ENCODE assay signal across 25 cellular contexts in genomic region chr5:179223528-179223927, GRCh38.
DNase-seq lines count a peak whose midpoint lies in the region; ATAC-seq, FAIRE-seq and TF ChIP-seq lines count a peak whose summit lies in the region.
"Had no signal": no experiment of that assay in that cellular context is flagged by ENCODE, and none has a peak within 500 bp of the region (broad histone marks: within the 10 kb centered on the region; RNA-seq: fewer than 3 reads in every experiment).

No MANE protein-coding gene starts in this region.

- no peaks in the 10 kb centered on the region for H4K20me1 ChIP-seq in GM12878 (ENCODE audit: control insufficient read depth, insufficient read depth)
- no peaks in the 10 kb centered on the region for H4K20me1 ChIP-seq in neural progenitor cell (ENCODE audit: low read depth)

- SMC1A ChIA-PET in GM12878 (lab: Charles Lee; ENCODE audit: uncharacterized antibody, unreplicated experiment): no interaction called here

- 62% methylated on average over 14 of the region's 14 CpGs for WGBS in GM12878 (ENCODE audit: insufficient coverage, insufficient replicate concordance, low lambda C conversion rate, missing lambda C conversion rate)
- 74 to 87% (median 86%) methylated on average over 14 of the region's 14 CpGs for WGBS in spleen, 5 donors

- no peaks in the 10 kb centered on the region for H3K27me3 ChIP-seq in GM12878 (replicated peaks in 1 of 2; ENCODE audit: control insufficient read depth in 2 of 2, insufficient read depth in 2 of 2, low read length in 1 of 2)
- H3K27me3 ChIP-seq in neural progenitor cell: no peaks in the 10 kb centered on the region
- H3K27me3 ChIP-seq in spleen (replicated peaks in 1 of 7): no peaks in the 10 kb centered on the region

- BruUV-seq in GM12878 (replicated peaks; lab: Mats Ljungman, UMichigan) (no TSS peak), Calu3 (replicated peaks; lab: Mats Ljungman, UMichigan) (no TSS peak)

- peaks cover 31% of the 10 kb centered on the region for H3K9me3 Mint-ChIP-seq in glutamatergic neuron (ENCODE audit: unreplicated experiment)
- peaks cover 30% of the 10 kb centered on the region for H3K9me3 Mint-ChIP-seq in neural progenitor cell
- peaks cover 19% of the 10 kb centered on the region for H3K9me3 Mint-ChIP-seq in Calu3 (ENCODE audit: low read depth, unreplicated experiment)

- H3K27ac Mint-ChIP-seq in glutamatergic neuron (ENCODE audit: unreplicated experiment) (peak overlapping the region; percentile 6), neural progenitor cell (no peak overlapping the region), Calu3 (ENCODE audit: unreplicated experiment) (no peak overlapping the region)
- H3K27ac Mint-ChIP-seq: B cell; CD8-positive, alpha-beta memory T cell; IgD-negative memory B cell had no signal

- no peak overlapping the region for H3K4me3 Mint-ChIP-seq in glutamatergic neuron (ENCODE audit: unreplicated experiment)
- H3K4me3 Mint-ChIP-seq in neural progenitor cell: peak overlapping the region; percentile 4
- H3K4me3 Mint-ChIP-seq in Calu3 (ENCODE audit: low read depth, unreplicated experiment): no peak overlapping the region
- H3K4me3 Mint-ChIP-seq: B cell; CD8-positive, alpha-beta memory T cell; IgD-negative memory B cell had no signal

- no peak overlapping the region for H3K4me3 ChIP-seq in GM12878
- no peak overlapping the region for H3K4me3 ChIP-seq in neural progenitor cell
- H3K4me3 ChIP-seq in spleen: no peak overlapping the region

- intact Hi-C loops in GM12878 (cut with micrococcal nuclease; ENCODE audit: unreplicated experiment) (no loop called here), spleen (cut with DNase I; ENCODE audit: low total_unique reads) (no loop called here), Calu3 (cut with micrococcal nuclease; ENCODE audit: unreplicated experiment) (no loop called here)

- no peak for TF ChIP-seq RAD21 in GM12878 (IDR thresholded peaks at IDR 0.05; ENCODE audit: insufficient read depth, low read depth, low read length)

- H3K36me3 ChIP-seq in GM12878 (ENCODE audit: control insufficient read depth in 2 of 2, insufficient read depth in 2 of 2, low read length in 1 of 2) (no peaks in the 10 kb centered on the region), neural progenitor cell (no peaks in the 10 kb centered on the region), spleen (no peaks in the 10 kb centered on the region)

- no peak overlapping the region for H2AFZ ChIP-seq in GM12878 (ENCODE audit: control insufficient read depth, low read depth, low read length)
- no peak overlapping the region for H2AFZ ChIP-seq in neural progenitor cell (replicated peaks)

- ATAC-seq in GM12878 (no peak), HG03520 (IDR thresholded peaks at IDR 0.05; ENCODE audit: unreplicated experiment) (no peak)

- FAIRE-seq in GM12878 (lab: Jason Lieb, UNC): no peak
- FAIRE-seq: GM12892 had no signal

- no peak for TF ChIP-seq EP300 in GM12878 (IDR thresholded peaks at IDR 0.05; ENCODE audit: borderline replicate concordance in 1 of 2, control insufficient read depth in 1 of 2, low read depth in 2 of 2, low read length in 2 of 2)

- H3K27ac ChIP-seq in GM12878 (ENCODE audit: control insufficient read depth, insufficient read depth): no peak overlapping the region
- no peak overlapping the region for H3K27ac ChIP-seq in neural progenitor cell
- H3K27ac ChIP-seq in spleen: no peak overlapping the region
- H3K27ac ChIP-seq in substantia nigra (ENCODE audit: low read depth, low read length, poor library complexity, severe bottlenecking): no peak overlapping the region
- H3K27ac ChIP-seq: C4-2B, KMS-11 had no signal

- H3K4me2 ChIP-seq in GM12878 (ENCODE audit: control insufficient read depth, insufficient read depth): no peak overlapping the region
- no peak overlapping the region for H3K4me2 ChIP-seq in neural progenitor cell
- H3K4me2 ChIP-seq: KMS-11 had no signal

- no peaks in the 10 kb centered on the region for H3K4me1 ChIP-seq in GM12878 (ENCODE audit: control insufficient read depth, insufficient read depth, low read length)
- H3K4me1 ChIP-seq in neural progenitor cell: peaks cover 9% of the 10 kb centered on the region
- peaks cover 0 to 30% (median under 1%) of the 10 kb centered on the region in 6 donors for H3K4me1 ChIP-seq in spleen

- H3K79me2 ChIP-seq in GM12878 (ENCODE audit: control insufficient read depth, insufficient read depth, low read length) (no peaks in the 10 kb centered on the region), neural progenitor cell (ENCODE audit: low read depth) (no peaks in the 10 kb centered on the region)

- TF ChIP-seq POLR2A in GM12878 (IDR thresholded peaks at IDR 0.05; ENCODE audit: low read depth, low read length) (no peak), spleen (IDR thresholded peaks at IDR 0.05) (no peak)

- H3K36me3 Mint-ChIP-seq in glutamatergic neuron (ENCODE audit: unreplicated experiment) (peaks cover 17% of the 10 kb centered on the region), neural progenitor cell (peaks cover 7% of the 10 kb centered on the region), Calu3 (ENCODE audit: insufficient read depth, unreplicated experiment) (peaks cover 3% of the 10 kb centered on the region)
- H3K36me3 Mint-ChIP-seq: CD8-positive, alpha-beta memory T cell; IgD-negative memory B cell had no signal

- in situ Hi-C loops in GM12878 (cut with MboI): no loop called here

- H3K9ac ChIP-seq in GM12878 (ENCODE audit: control insufficient read depth, insufficient read depth, low read length) (no peak overlapping the region), neural progenitor cell (no peak overlapping the region)
- H3K9ac ChIP-seq: KMS-11 had no signal

- TF ChIP-seq CTCF in GM12878 (IDR thresholded peaks at IDR 0.05 in 2 of 3, conservative IDR thresholded peaks at IDR 0.05 in 1 of 3; ENCODE audit: control insufficient read depth in 2 of 3, extremely low read depth in 1 of 3, insufficient read depth in 1 of 3, low read depth in 3 of 3, low read length in 3 of 3) (no peak), glutamatergic neuron (IDR thresholded peaks at IDR 0.05; ENCODE audit: partially characterized antibody, unreplicated experiment) (no peak), neural progenitor cell (IDR thresholded peaks at IDR 0.05) (no peak), spleen (IDR thresholded peaks at IDR 0.05 in 8 of 11, conservative IDR thresholded peaks at IDR 0.05 in 3 of 11) (no peak), Calu3 (IDR thresholded peaks at IDR 0.05; ENCODE audit: unreplicated experiment) (no peak)

- H3K9me3 ChIP-seq in GM12878 (replicated peaks; ENCODE audit: control insufficient read depth, insufficient read depth, low read length) (peaks cover 3% of the 10 kb centered on the region; the same call in 2 of the 3 replicates), neural progenitor cell (ENCODE audit: low read depth) (no peaks in the 10 kb centered on the region), spleen (peaks cover 0 to 19% (median 11%) of the 10 kb centered on the region in 8 donors)

- H3F3A ChIP-seq in neural progenitor cell (ENCODE audit: low read depth): no peaks in the 10 kb centered on the region

- CTCF ChIA-PET in GM12878 (lab: Yijun Ruan, JAX) (no interaction called here), Calu3 (lab: Charles Lee) (no interaction called here)

- H3K27me3 Mint-ChIP-seq in glutamatergic neuron (ENCODE audit: unreplicated experiment) (peaks cover 12% of the 10 kb centered on the region), neural progenitor cell (ENCODE audit: insufficient read depth, low read depth) (peaks cover 15% of the 10 kb centered on the region), Calu3 (ENCODE audit: unreplicated experiment) (no peaks in the 10 kb centered on the region)
- H3K27me3 Mint-ChIP-seq: B cell had no signal

- POLR2A ChIA-PET in GM12878 (lab: Charles Lee): no interaction called here

- DNase-seq in GM12878 (ENCODE audit: low read depth, low spot score) (no peak), glutamatergic neuron (no peak), neural progenitor cell (ENCODE audit: low spot score) (no peak), spleen (peak; percentile 28), substantia nigra (lab: John Stamatoyannopoulos, UW) (no peak), Calu3 (no peak)
- DNase-seq: CD8-positive, alpha-beta memory T cell; DMS79 treated with DMSO at 0.1 percent for 48 hours; GF-D8; H7; MM.1S; NCI-H1048; NCI-H1417; NCI-H1694; NCI-H2029 treated with DMSO at 0.1 percent for 48 hours; NCI-H2227 treated with DMSO at 0.1 percent for 48 hours; NCI-H526 treated with DMSO at 0.1 percent for 48 hours; RPMI8226; SHP77 treated with DMSO at 0.1 percent for 48 hours had no signal

- RAD21 ChIA-PET in GM12878 (lab: Charles Lee; ENCODE audit: unreplicated experiment): no interaction called here

- H3K4me1 Mint-ChIP-seq in glutamatergic neuron (ENCODE audit: low read depth, unreplicated experiment): peaks cover 20% of the 10 kb centered on the region
- H3K4me1 Mint-ChIP-seq in neural progenitor cell: peaks cover 10% of the 10 kb centered on the region
- no peaks in the 10 kb centered on the region for H3K4me1 Mint-ChIP-seq in Calu3 (ENCODE audit: low read depth, unreplicated experiment)
- H3K4me1 Mint-ChIP-seq: B cell; CD8-positive, alpha-beta memory T cell had no signal

TF ChIP-seq in GM12878, 131 proteins besides CTCF, POLR2A, EP300 and RAD21:
- no peak for TF ChIP-seq CREM (IDR thresholded peaks at IDR 0.05; ENCODE audit: low read depth)
- TF ChIP-seq BCL3 (IDR thresholded peaks at IDR 0.05; ENCODE audit: borderline replicate concordance, insufficient read depth, low read depth, low read length, poor library complexity, severe bottlenecking): peak; percentile 10
